ENCODE assay signal across 29 cellular contexts in genomic region chr15:25417604-25418003, GRCh38.
"Had no signal": no experiment of that assay in that cellular context is flagged by ENCODE, and none has a peak within 500 bp of the region (broad histone marks: within the 10 kb centered on the region; RNA-seq: fewer than 3 reads in every experiment).

No MANE protein-coding gene starts in this region.

- H3K4me3 Mint-ChIP-seq: activated CD4-positive, alpha-beta memory T cell treated with anti-CD3 and anti-CD28 coated beads for 36 hours; activated CD4-positive, alpha-beta T cell treated with anti-CD3 and anti-CD28 coated beads for 36 hours; activated CD4-positive, alpha-beta T cell treated with anti-CD3 and anti-CD28 coated beads, Interleukin-2, amount 10 ng/mL, durations not matched to agents 24 days and 14 days; activated CD8-positive, alpha-beta memory T cell treated with anti-CD3 and anti-CD28 coated beads, Interleukin-2, amount 10 ng/mL, durations not matched to agents 7 days and 5 days; activated CD8-positive, alpha-beta T cell treated with anti-CD3 and anti-CD28 coated beads, Interleukin-2, amount 10 ng/mL, durations not matched to agents 7 days and 5 days; activated naive CD4-positive, alpha-beta T cell treated with anti-CD3 and anti-CD28 coated beads, Interleukin-2, amount 10 ng/mL, durations not matched to agents 7 days and 5 days; activated naive CD8-positive, alpha-beta T cell treated with anti-CD3 and anti-CD28 coated beads, Interleukin-2, amount 10 ng/mL, durations not matched to agents 7 days and 5 days; activated T-cell treated with anti-CD3 and anti-CD28 coated beads, Interleukin-2, amount 50 U/mL, for 4 hours; activated T-helper 1 cell treated with anti-CD3 and anti-CD28 coated beads, Interleukin-12 subunit alpha, Interleukin-12 subunit beta, Interleukin-2, Interleukin-4 antibody, amounts not matched to agents 30 ng/mL and 10 ng/mL and 1 ng/mL, durations not matched to agents 14 hours and 24 hours and 36 hours; brain; central memory CD8-positive, alpha-beta T cell; dendritic cell treated with granulocyte-macrophage colony-stimulating factor and Interleukin-4, amounts not matched to agents 40 ng/mL and 50 ng/mL, for 4 days; endodermal cell had no signal

- ATAC-seq: activated CD4-positive, alpha-beta T cell treated with anti-CD3 and anti-CD28 coated beads for 36 hours; activated CD8-positive, alpha-beta memory T cell treated with anti-CD3 and anti-CD28 coated beads, Interleukin-2, amount 10 ng/mL, durations not matched to agents 7 days and 5 days; activated CD8-positive, alpha-beta T cell treated with anti-CD3 and anti-CD28 coated beads, Interleukin-2, amount 10 ng/mL, durations not matched to agents 7 days and 5 days; activated naive CD4-positive, alpha-beta T cell treated with anti-CD3 and anti-CD28 coated beads, Interleukin-2, amount 50 U/mL, for 72 hours; activated T-cell treated with anti-CD3 and anti-CD28 coated beads, Interleukin-2, amount 50 U/mL, for 4 hours had no signal

- H3K4me1 ChIP-seq: ascending aorta, breast epithelium had no signal

- H3K27me3 ChIP-seq: ascending aorta, breast epithelium, cardiac muscle cell, dorsolateral prefrontal cortex had no signal

- H3K9me3 Mint-ChIP-seq: central memory CD8-positive, alpha-beta T cell; endodermal cell had no signal

- DNase-seq: activated CD4-positive, alpha-beta memory T cell treated with anti-CD3 and anti-CD28 coated beads for 36 hours; activated CD4-positive, alpha-beta T cell treated with anti-CD3 and anti-CD28 coated beads for 36 hours; activated CD4-positive, alpha-beta T cell treated with anti-CD3 and anti-CD28 coated beads, Interleukin-2, amount 10 ng/mL, durations not matched to agents 24 days and 14 days; activated CD4-positive, CD25-positive, alpha-beta regulatory T cell; activated CD4-positive, CD25-positive, alpha-beta regulatory T cell treated with anti-CD3 and anti-CD28 coated beads, Interleukin-2, amount 50 U/mL, for 72 hours; activated CD8-positive, alpha-beta memory T cell treated with anti-CD3 and anti-CD28 coated beads, Interleukin-2, amount 10 ng/mL, durations not matched to agents 7 days and 5 days; activated CD8-positive, alpha-beta memory T cell treated with anti-CD3 and anti-CD28 coated beads, Interleukin-2, amount 50 U/mL, for 4 hours; activated CD8-positive, alpha-beta T cell treated with anti-CD3 and anti-CD28 coated beads, Interleukin-2, amount 10 ng/mL, durations not matched to agents 7 days and 5 days; activated effector memory CD4-positive, alpha-beta T cell treated with anti-CD3 and anti-CD28 coated beads, Interleukin-2, amount 50 U/mL, for 16 hours; activated naive CD4-positive, alpha-beta T cell treated with anti-CD3 and anti-CD28 coated beads, Interleukin-2, amount 10 ng/mL, durations not matched to agents 7 days and 5 days; activated naive CD8-positive, alpha-beta T cell treated with anti-CD3 and anti-CD28 coated beads, Interleukin-2, amount 10 ng/mL, durations not matched to agents 7 days and 5 days; activated T-cell treated with anti-CD3 and anti-CD28 coated beads for 4 hours; activated T-cell treated with anti-CD3 and anti-CD28 coated beads, Interleukin-2, amount 50 U/mL, for 4 hours; dorsolateral prefrontal cortex; effector memory CD4-positive, alpha-beta T cell; endodermal cell; foreskin fibroblast; head of caudate nucleus; T-helper 2 cell had no signal

- H3K27ac Mint-ChIP-seq: activated CD4-positive, alpha-beta T cell treated with anti-CD3 and anti-CD28 coated beads, Interleukin-2, amount 10 ng/mL, durations not matched to agents 24 days and 14 days; activated CD8-positive, alpha-beta memory T cell treated with anti-CD3 and anti-CD28 coated beads, Interleukin-2, amount 10 ng/mL, durations not matched to agents 7 days and 5 days; activated CD8-positive, alpha-beta T cell treated with anti-CD3 and anti-CD28 coated beads, Interleukin-2, amount 10 ng/mL, durations not matched to agents 7 days and 5 days; activated naive CD4-positive, alpha-beta T cell treated with anti-CD3 and anti-CD28 coated beads, Interleukin-2, amount 10 ng/mL, durations not matched to agents 7 days and 5 days; activated naive CD8-positive, alpha-beta T cell treated with anti-CD3 and anti-CD28 coated beads, Interleukin-2, amount 10 ng/mL, durations not matched to agents 7 days and 5 days; activated T-helper 1 cell treated with anti-CD3 and anti-CD28 coated beads, Interleukin-12 subunit alpha, Interleukin-12 subunit beta, Interleukin-2, Interleukin-4 antibody, amounts not matched to agents 30 ng/mL and 10 ng/mL and 1 ng/mL, durations not matched to agents 14 hours and 24 hours and 36 hours; activated T-helper 2 cell treated with anti-CD3 and anti-CD28 coated beads, Interferon-gamma antibody, Interleukin-2, Interleukin-4, amounts not matched to agents 10 μg/mL and 5 μg/mL and 100 μg/mL, durations not matched to agents 14 hours and 24 hours and 36 hours; dendritic cell treated with granulocyte-macrophage colony-stimulating factor and Interleukin-4, amounts not matched to agents 40 ng/mL and 50 ng/mL, for 4 days; endodermal cell had no signal

- H3K4me3 ChIP-seq: ascending aorta, breast epithelium, cardiac muscle cell, coronary artery, dorsolateral prefrontal cortex had no signal

- H3K36me3 ChIP-seq: breast epithelium, cardiac muscle cell had no signal

- H3K27ac ChIP-seq: ascending aorta, breast epithelium, coronary artery had no signal

- H3K27me3 Mint-ChIP-seq: activated CD4-positive, alpha-beta memory T cell treated with anti-CD3 and anti-CD28 coated beads for 36 hours; activated CD4-positive, alpha-beta T cell treated with anti-CD3 and anti-CD28 coated beads for 36 hours; activated CD4-positive, alpha-beta T cell treated with anti-CD3 and anti-CD28 coated beads, Interleukin-2, amount 10 ng/mL, durations not matched to agents 24 days and 14 days; activated CD8-positive, alpha-beta memory T cell treated with anti-CD3 and anti-CD28 coated beads, Interleukin-2, amount 10 ng/mL, durations not matched to agents 7 days and 5 days; activated naive CD4-positive, alpha-beta T cell treated with anti-CD3 and anti-CD28 coated beads, Interleukin-2, amount 10 ng/mL, durations not matched to agents 7 days and 5 days; activated naive CD8-positive, alpha-beta T cell treated with anti-CD3 and anti-CD28 coated beads, Interleukin-2, amount 10 ng/mL, durations not matched to agents 7 days and 5 days; brain; central memory CD8-positive, alpha-beta T cell; dendritic cell treated with granulocyte-macrophage colony-stimulating factor and Interleukin-4, amounts not matched to agents 40 ng/mL and 50 ng/mL, for 4 days had no signal
